8 cellular contexts compared by ENCODE assay signal in the genomic region with DNA sequence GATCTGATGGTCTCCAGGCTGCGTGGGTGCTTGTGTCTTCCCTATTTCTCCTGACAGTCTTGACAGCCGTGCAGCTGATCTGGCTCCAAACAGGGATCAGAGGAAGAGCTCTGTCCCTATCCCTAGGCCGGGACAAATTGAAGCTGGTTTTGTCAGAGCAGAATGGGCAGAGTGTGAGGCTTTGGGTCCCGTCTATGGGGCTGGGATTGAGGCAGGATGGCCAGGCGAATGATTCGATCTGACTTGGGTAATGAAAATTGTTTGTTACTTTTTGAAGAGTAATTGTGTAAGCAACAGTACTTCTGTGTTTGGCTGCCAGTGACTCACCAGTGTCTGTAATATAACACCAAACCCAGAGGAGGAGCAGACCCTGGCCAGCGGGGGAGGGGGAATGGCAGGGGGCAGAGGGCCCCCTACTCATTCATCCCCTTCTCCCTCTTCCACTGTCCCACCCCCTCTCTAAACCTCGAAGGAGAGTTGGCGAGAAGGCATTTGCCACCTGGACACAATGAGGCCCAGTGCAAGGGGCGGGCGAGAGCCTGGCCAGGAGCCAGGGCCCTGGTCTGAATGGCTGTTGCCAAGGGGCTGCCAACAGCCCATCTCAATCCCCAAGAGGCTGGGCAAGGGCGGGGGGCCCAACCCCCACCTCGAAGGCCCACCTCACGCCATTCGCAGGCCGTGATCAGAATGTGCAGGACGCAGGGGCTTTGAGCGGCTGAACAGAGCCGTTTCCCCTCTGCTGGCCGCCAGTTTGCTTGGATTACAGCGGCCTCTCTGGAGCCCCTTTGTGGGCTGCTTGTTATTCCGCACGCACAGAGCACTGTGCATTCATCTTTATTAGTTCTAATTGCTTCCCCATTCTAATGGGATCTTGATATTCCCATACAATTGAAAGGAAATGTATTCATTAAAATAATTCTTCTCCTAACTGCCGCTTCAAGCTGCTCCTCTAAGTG. TPM values are rescaled to one million over a fixed set of nuclear protein-coding genes. Genes with fewer than 3 reads are reported as not detected.
A peak's percentile ranks its signal among the peaks of the same experiment; 100 is the strongest.
DNase-seq lines count a peak whose midpoint lies in the region; ATAC-seq, FAIRE-seq and TF ChIP-seq lines count a peak whose summit lies in the region.

No MANE protein-coding gene starts in this region.

- intact Hi-C loops in left ventricle myocardium inferior (cut with micrococcal nuclease) = no loop called here
- intact Hi-C loops in naive thymus-derived CD4-positive, alpha-beta T cell (cut with micrococcal nuclease) = no loop called here

- H3K27ac ChIP-seq in left ventricle myocardium inferior (replicated peaks) = peak overlapping the region; percentile 71
- H3K27ac ChIP-seq in skin epidermis = peak overlapping the region in 17 of 21 experiments; percentile 10 to 72 (median 51)
- H3K27ac ChIP-seq in naive thymus-derived CD4-positive, alpha-beta T cell (ENCODE audit: low read depth, low read length) = no peak overlapping the region

- ATAC-seq in HG02840 (IDR thresholded peaks at IDR 0.05; ENCODE audit: low FRiP score, unreplicated experiment) = no peak
- no peak for ATAC-seq in naive thymus-derived CD4-positive, alpha-beta T cell
- no peak for ATAC-seq in HG03342 (IDR thresholded peaks at IDR 0.05; ENCODE audit: unreplicated experiment)

- H3K4me3 ChIP-seq in left ventricle myocardium inferior = no peak overlapping the region
- no peak overlapping the region for H3K4me3 ChIP-seq in skin epidermis
- no peak overlapping the region for H3K4me3 ChIP-seq in naive thymus-derived CD4-positive, alpha-beta T cell (ENCODE audit: low read length)

- H3K4me3 Mint-ChIP-seq in naive thymus-derived CD4-positive, alpha-beta T cell = no peak overlapping the region

- no peaks in the 10 kb centered on the region for H3K9me3 ChIP-seq in left ventricle myocardium inferior (replicated peaks)
- H3K9me3 ChIP-seq in naive thymus-derived CD4-positive, alpha-beta T cell (ENCODE audit: control insufficient read depth in 2 of 3, low read length in 3 of 3) = no peaks in the 10 kb centered on the region

- CTCF ChIA-PET in naive thymus-derived CD4-positive, alpha-beta T cell (lab: Charles Lee) = no interaction called here

- no peaks in the 10 kb centered on the region for H3K9me3 Mint-ChIP-seq in naive thymus-derived CD4-positive, alpha-beta T cell

- no peak for FAIRE-seq in GM19239 (lab: Jason Lieb, UNC)

- H3K27me3 Mint-ChIP-seq in naive thymus-derived CD4-positive, alpha-beta T cell = peaks cover 0 to 43% (median 0%) of the 10 kb centered on the region in 5 donors

- H3K27ac Mint-ChIP-seq in naive thymus-derived CD4-positive, alpha-beta T cell = peak overlapping the region in 1 of 9 donors; percentile 33

- H3K36me3 Mint-ChIP-seq in naive thymus-derived CD4-positive, alpha-beta T cell = no peaks in the 10 kb centered on the region

- TF ChIP-seq CTCF in left ventricle myocardium inferior (IDR thresholded peaks at IDR 0.05; ENCODE audit: borderline replicate concordance) = no peak

- peak; percentile 55 for DNase-seq in HT1080 (ENCODE audit: low read depth)
- DNase-seq in SHP77 treated with DMSO at 0.1 percent for 48 hours (lab: John Stamatoyannopoulos, UW) = peak; percentile 39
- DNase-seq in left ventricle myocardium inferior = no peak
- no peak for DNase-seq in naive thymus-derived CD4-positive, alpha-beta T cell
- DNase-seq in GM19239 (ENCODE audit: insufficient read length, low spot score) = no peak

- no peaks in the 10 kb centered on the region for H3K27me3 ChIP-seq in left ventricle myocardium inferior (ENCODE audit: low read depth)
- no peaks in the 10 kb centered on the region for H3K27me3 ChIP-seq in naive thymus-derived CD4-positive, alpha-beta T cell (ENCODE audit: control insufficient read depth in 2 of 2, insufficient read depth in 2 of 2, low read length in 2 of 2)

- POLR2A ChIA-PET in naive thymus-derived CD4-positive, alpha-beta T cell (lab: Charles Lee) = interaction anchor here (1.2 kb wide), 1 partner anchor 156 kb away, joined by 4 read pairs; the partner anchor contains the start of gene EPHB3

- H3K36me3 ChIP-seq in left ventricle myocardium inferior = no peaks in the 10 kb centered on the region
- no peaks in the 10 kb centered on the region for H3K36me3 ChIP-seq in naive thymus-derived CD4-positive, alpha-beta T cell (ENCODE audit: control insufficient read depth in 2 of 3, insufficient read depth in 3 of 3, low read length in 3 of 3)

- peaks cover 9 to 14% (median 13%) of the 10 kb centered on the region in 7 donors for H3K4me1 Mint-ChIP-seq in naive thymus-derived CD4-positive, alpha-beta T cell

- H3K4me1 ChIP-seq in left ventricle myocardium inferior = peaks cover 26% of the 10 kb centered on the region
- peaks cover 0 to 3% of the 10 kb centered on the region in 2 donors for H3K4me1 ChIP-seq in naive thymus-derived CD4-positive, alpha-beta T cell (ENCODE audit: control insufficient read depth in 2 of 2, insufficient read depth in 2 of 2, low read length in 2 of 2)

RNA-seq across cellular contexts. Expression of gene MAGEF1, which starts 5.1 kb away (rescaled TPM):
- total RNA-seq in HT1080 (2014; rRNA removed; shearing (Covaris generic)) = 56.1 and 76.3 TPM in 2 replicates
- polyA plus RNA-seq in HT1080 (2015; cell fraction: cytosol; rRNA removed) = 69.7 and 73.6 TPM in 2 replicates
- 42.4 and 45.3 TPM in 2 replicates for polyA plus RNA-seq in HT1080 (2015; cell fraction: nucleus; rRNA removed)
- 35.7 TPM for total RNA-seq in left ventricle myocardium inferior
- 10 to 100 TPM in 4 of 5 experiments, 1 to 10 TPM in 1; 9.0 to 17.4 (median 13.3) TPM for total RNA-seq in naive thymus-derived CD4-positive, alpha-beta T cell
- polyA plus RNA-seq in naive thymus-derived CD4-positive, alpha-beta T cell = 10 to 100 TPM; 24.8 to 40.0 TPM

Comparison
In these comparisons a context has a peak if more than half of its experiments do, and no peak if none do; other contexts are left out.
1. DNase-seq: peak in HT1080 (single experiment) and SHP77 treated with DMSO at 0.1 percent for 48 hours (single experiment); none in left ventricle myocardium inferior (single experiment), naive thymus-derived CD4-positive, alpha-beta T cell (0 of 9) and GM19239 (single experiment).